Comparison of ENCODE assay signal across 1 cellular context in genomic region chr13:113208424-113209335, GRCh38.
TF ChIP-seq lines count a peak whose summit lies in the region.

TSS of gene PCID2 (minus strand) at chr13:113208669. CDS start at chr13:113208634, 35 bp downstream.

TF ChIP-seq in SK-N-SH treated with all-trans-retinoic acid at 6 μM for 48 hours, 23 proteins besides CTCF, POLR2A, EP300 and RAD21 (continued from another document):
- peak; percentile 88 for TF ChIP-seq TSHZ2 (CRISPR knock-in tag; IDR thresholded peaks at IDR 0.05)
- TF ChIP-seq CSRNP3 (CRISPR knock-in tag; IDR thresholded peaks at IDR 0.05), result no peak
- TF ChIP-seq OSR1 (CRISPR knock-in tag; IDR thresholded peaks at IDR 0.05), result no peak
- no peak for TF ChIP-seq TOX (CRISPR knock-in tag; IDR thresholded peaks at IDR 0.05; ENCODE audit: borderline replicate concordance)
- no peak for TF ChIP-seq ZNF70 (CRISPR knock-in tag; IDR thresholded peaks at IDR 0.05)
- TF ChIP-seq ZFP30 (CRISPR knock-in tag; IDR thresholded peaks at IDR 0.05), result no peak; the same call in 1 of the 2 replicates
- peak; percentile 85; the same call in 1 of the 2 replicates for TF ChIP-seq CSDC2 (CRISPR knock-in tag; IDR thresholded peaks at IDR 0.05)
- no peak for TF ChIP-seq ZC3H10 (CRISPR knock-in tag; IDR thresholded peaks at IDR 0.05)
- TF ChIP-seq, protein P1, sequence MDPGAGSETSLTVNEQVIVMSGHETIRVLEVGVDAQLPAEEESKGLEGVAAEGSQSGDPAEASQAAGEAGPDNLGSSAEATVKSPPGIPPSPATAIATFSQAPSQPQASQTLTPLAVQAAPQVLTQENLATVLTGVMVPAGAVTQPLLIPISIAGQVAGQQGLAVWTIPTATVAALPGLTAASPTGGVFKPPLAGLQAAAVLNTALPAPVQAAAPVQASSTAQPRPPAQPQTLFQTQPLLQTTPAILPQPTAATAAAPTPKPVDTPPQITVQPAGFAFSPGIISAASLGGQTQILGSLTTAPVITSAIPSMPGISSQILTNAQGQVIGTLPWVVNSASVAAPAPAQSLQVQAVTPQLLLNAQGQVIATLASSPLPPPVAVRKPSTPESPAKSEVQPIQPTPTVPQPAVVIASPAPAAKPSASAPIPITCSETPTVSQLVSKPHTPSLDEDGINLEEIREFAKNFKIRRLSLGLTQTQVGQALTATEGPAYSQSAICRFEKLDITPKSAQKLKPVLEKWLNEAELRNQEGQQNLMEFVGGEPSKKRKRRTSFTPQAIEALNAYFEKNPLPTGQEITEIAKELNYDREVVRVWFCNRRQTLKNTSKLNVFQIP (CRISPR knock-in tag; IDR thresholded peaks at IDR 0.05; ENCODE audit: borderline replicate concordance, low read depth), result peak; percentile 17; the same call in 1 of the 2 replicates
